Comparison of ENCODE assay signal across 20 cellular contexts in the genomic region with DNA sequence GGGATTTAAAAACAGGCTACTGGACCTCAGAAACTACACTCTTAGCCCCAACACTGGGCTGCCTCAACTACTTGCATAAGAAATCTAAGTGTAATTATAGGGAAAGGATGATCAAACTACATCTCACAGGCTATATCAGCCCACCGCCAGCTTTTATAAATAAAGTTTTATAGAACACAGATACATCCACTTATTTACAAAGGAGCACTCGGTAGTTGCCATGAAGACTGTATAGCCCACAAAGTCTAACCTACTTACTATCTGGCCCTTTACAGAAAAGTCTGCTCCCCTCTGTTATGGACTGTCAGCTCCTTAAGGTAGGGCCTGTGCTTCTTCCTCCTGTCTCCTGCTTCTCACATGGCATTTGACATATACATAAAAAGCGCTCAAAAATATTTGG. TPM values are rescaled to one million over a fixed set of nuclear protein-coding genes. Genes with fewer than 3 reads are reported as not detected.
"Had no signal": no experiment of that assay in that cellular context is flagged by ENCODE, and none has a peak within 500 bp of the region (broad histone marks: within the 10 kb centered on the region; RNA-seq: fewer than 3 reads in every experiment).

No MANE protein-coding gene starts in this region.

- H3K4me3 Mint-ChIP-seq: activated CD4-positive, alpha-beta memory T cell treated with anti-CD3 and anti-CD28 coated beads for 36 hours; activated CD4-positive, alpha-beta T cell treated with anti-CD3 and anti-CD28 coated beads for 36 hours; activated naive CD8-positive, alpha-beta T cell; activated T-helper 1 cell treated with anti-CD3 and anti-CD28 coated beads, Interleukin-12 subunit alpha, Interleukin-12 subunit beta, Interleukin-2, Interleukin-4 antibody, amounts not matched to agents 30 ng/mL and 10 ng/mL and 1 ng/mL, durations not matched to agents 14 hours and 24 hours and 36 hours; effector memory CD8-positive, alpha-beta T cell; natural killer cell treated with Interleukin-12 subunit alpha and Interleukin-12 subunit beta and Interleukin-15 and Interleukin-18, amount 100 ng/mL, for 72 hours had no signal

- H3K4me3 ChIP-seq: lower lobe of right lung, pancreas, tibial nerve had no signal

- H3K4me1 ChIP-seq: lower lobe of right lung, pancreas had no signal

- DNase-seq: activated gamma-delta T cell treated with Interleukin-2 at 50 U/mL for 16 hours; activated T-cell treated with anti-CD3 and anti-CD28 coated beads for 4 hours; amniotic stem cell; dermis blood vessel endothelial cell; effector memory CD8-positive, alpha-beta T cell; foreskin keratinocyte; glutamatergic neuron; islet precursor cell; lower lobe of right lung; pancreas; stimulated activated CD4-positive, alpha-beta T cell treated with anti-CD3 and anti-CD28 coated beads, Interleukin-4, amount 100 ng/mL, for 4 hours; stimulated activated naive CD4-positive, alpha-beta T cell had no signal

- ATAC-seq: effector memory CD8-positive, alpha-beta T cell; foreskin keratinocyte; lower lobe of right lung; natural killer cell treated with Interleukin-12 subunit alpha and Interleukin-12 subunit beta and Interleukin-15 and Interleukin-18, amount 100 ng/mL, for 72 hours; pancreas; sciatic nerve had no signal

- H3K36me3 Mint-ChIP-seq: activated CD4-positive, alpha-beta memory T cell treated with anti-CD3 and anti-CD28 coated beads for 36 hours; activated naive CD8-positive, alpha-beta T cell; natural killer cell treated with Interleukin-12 subunit alpha and Interleukin-12 subunit beta and Interleukin-15 and Interleukin-18, amount 100 ng/mL, for 72 hours had no signal

- H3K27me3 ChIP-seq: foreskin keratinocyte, pancreas, tibial nerve had no signal

- H3K36me3 ChIP-seq: lower lobe of right lung, neutrophil, pancreas, tibial nerve had no signal

- H3K9me3 ChIP-seq: lower lobe of right lung, neutrophil, pancreas, tibial nerve had no signal

- H3K9me3 Mint-ChIP-seq: activated CD4-positive, alpha-beta memory T cell treated with anti-CD3 and anti-CD28 coated beads for 36 hours; activated T-helper 1 cell treated with anti-CD3 and anti-CD28 coated beads, Interleukin-12 subunit alpha, Interleukin-12 subunit beta, Interleukin-2, Interleukin-4 antibody, amounts not matched to agents 30 ng/mL and 10 ng/mL and 1 ng/mL, durations not matched to agents 14 hours and 24 hours and 36 hours; effector memory CD8-positive, alpha-beta T cell; natural killer cell treated with Interleukin-12 subunit alpha and Interleukin-12 subunit beta and Interleukin-15 and Interleukin-18, amount 100 ng/mL, for 72 hours had no signal

- H3K27ac Mint-ChIP-seq: activated CD4-positive, alpha-beta memory T cell treated with anti-CD3 and anti-CD28 coated beads for 36 hours; activated CD4-positive, alpha-beta T cell treated with anti-CD3 and anti-CD28 coated beads for 36 hours; activated naive CD8-positive, alpha-beta T cell; activated T-helper 1 cell treated with anti-CD3 and anti-CD28 coated beads, Interleukin-12 subunit alpha, Interleukin-12 subunit beta, Interleukin-2, Interleukin-4 antibody, amounts not matched to agents 30 ng/mL and 10 ng/mL and 1 ng/mL, durations not matched to agents 14 hours and 24 hours and 36 hours; effector memory CD8-positive, alpha-beta T cell; natural killer cell treated with Interleukin-12 subunit alpha and Interleukin-12 subunit beta and Interleukin-15 and Interleukin-18, amount 100 ng/mL, for 72 hours had no signal

- H3K27ac ChIP-seq: foreskin keratinocyte, lower lobe of right lung, neutrophil, pancreas, tibial nerve had no signal

RNA-seq across cellular contexts. Expression of gene ZNF860, which starts 9.9 kb away (rescaled TPM):
- total RNA-seq: natural killer cell treated with Interleukin-12 subunit alpha and Interleukin-12 subunit beta and Interleukin-15 and Interleukin-18, amount 100 ng/mL, for 72 hours had no signal
